ENCODE assay signal across 14 cellular contexts in genomic region chr17:6753565-6753964, GRCh38. TPM values are rescaled to one million over a fixed set of nuclear protein-coding genes. Genes with fewer than 3 reads are reported as not detected.
DNase-seq lines count a peak whose midpoint lies in the region; ATAC-seq and TF ChIP-seq lines count a peak whose summit lies in the region.
"Had no signal": no experiment of that assay in that cellular context is flagged by ENCODE, and none has a peak within 500 bp of the region (broad histone marks: within the 10 kb centered on the region; RNA-seq: fewer than 3 reads in every experiment).

No MANE protein-coding gene starts in this region.

- peaks cover 12% of the 10 kb centered on the region for H3F3A ChIP-seq in SK-N-SH (replicated peaks; ENCODE audit: insufficient read depth)

- peak overlapping the region; percentile 62; the same call in 1 of the 2 replicates for H3K9ac ChIP-seq in SK-N-SH

- TF ChIP-seq POLR2A in suprapubic skin (IDR thresholded peaks at IDR 0.05): no peak

- peaks cover 4 to 13% of the 10 kb centered on the region in 2 experiments; a peak in 3 of 4 replicates for H3K4me1 ChIP-seq in SK-N-SH (ENCODE audit: control insufficient read depth in 1 of 2, insufficient read depth in 2 of 2, low read depth in 1 of 2, low read length in 1 of 2)
- peaks cover 44% of the 10 kb centered on the region for H3K4me1 ChIP-seq in suprapubic skin

- H3K9me2 ChIP-seq in SK-N-SH: no peaks in the 10 kb centered on the region

- CTCF ChIA-PET in SK-N-SH (lab: Yijun Ruan, JAX): no interaction called here

- no peak for TF ChIP-seq RAD21 in SK-N-SH (IDR thresholded peaks at IDR 0.05; ENCODE audit: low read length)

- DNase-seq in SK-N-SH (no peak), iris pigment epithelial cell (ENCODE audit: low read depth) (peak; percentile 4), suprapubic skin (ENCODE audit: low spot score in 2 of 2) (no peak), NCI-H1048 (lab: John Stamatoyannopoulos, UW) (no peak)
- DNase-seq in activated effector memory CD4-positive, alpha-beta T cell treated with Interleukin-2 at 50 U/mL for 16 hours: no peak
- DNase-seq: effector CD4-positive, alpha-beta T cell; NCI-H1694 treated with DMSO at 0.1 percent for 48 hours; stimulated activated CD4-positive, alpha-beta T cell treated with anti-CD3 and anti-CD28 coated beads, Interleukin-2, amount 100 ng/mL, for 48 hours had no signal

- no peak overlapping the region for H3K4me2 ChIP-seq in SK-N-SH

- no peaks in the 10 kb centered on the region for H3K79me2 ChIP-seq in SK-N-SH (ENCODE audit: insufficient read depth)

- TF ChIP-seq CTCF in SK-N-SH (IDR thresholded peaks at IDR 0.05) (no peak), suprapubic skin (IDR thresholded peaks at IDR 0.05) (no peak)

- H3K27me3 ChIP-seq in SK-N-SH (ENCODE audit: insufficient read depth) (no peaks in the 10 kb centered on the region), suprapubic skin (no peaks in the 10 kb centered on the region)

- H3K9me3 ChIP-seq in SK-N-SH (no peaks in the 10 kb centered on the region), suprapubic skin (no peaks in the 10 kb centered on the region)

- no peaks in the 10 kb centered on the region for H4K20me1 ChIP-seq in SK-N-SH (ENCODE audit: insufficient read depth)

- H3K36me3 ChIP-seq in SK-N-SH (replicated peaks in 1 of 2; ENCODE audit: control insufficient read depth in 1 of 2, insufficient read depth in 2 of 2, low read length in 1 of 2): no peaks in the 10 kb centered on the region
- peaks cover 5% of the 10 kb centered on the region for H3K36me3 ChIP-seq in suprapubic skin

- TF ChIP-seq EP300 in SK-N-SH (IDR thresholded peaks at IDR 0.05; ENCODE audit: borderline replicate concordance in 1 of 2, low read depth in 1 of 2, low read length in 1 of 2) (no peak), suprapubic skin (IDR thresholded peaks at IDR 0.05) (no peak)

- WGBS in SK-N-SH (ENCODE audit: low lambda C conversion rate): 71% methylated on average over 7 of the region's 7 CpGs
- WGBS in suprapubic skin: 79% methylated on average over 7 of the region's 7 CpGs

- H3K27ac ChIP-seq in SK-N-SH (ENCODE audit: low read depth in 2 of 2, low read length in 1 of 2) (peak overlapping the region in 1 of 2 experiments; percentile 92; a peak in 2 of 4 replicates), angular gyrus (ENCODE audit: low read depth, low read length) (peak overlapping the region; percentile 64), suprapubic skin (peak overlapping the region; percentile 88)
- H3K27ac ChIP-seq: 22Rv1 had no signal

- ATAC-seq in SK-N-SH treated with all-trans-retinoic acid at 6 μM for 48 hours (no peak), GM21528 (IDR thresholded peaks at IDR 0.05; ENCODE audit: low FRiP score, unreplicated experiment) (no peak)

- H3K4me3 ChIP-seq in SK-N-SH (ENCODE audit: low read depth in 2 of 2, low read length in 1 of 2) (no peak overlapping the region), suprapubic skin (no peak overlapping the region)

- 0 out of 2 replicates have a peak overlapping the region, but pooled peaks have one; percentile 60 for H2AFZ ChIP-seq in SK-N-SH (ENCODE audit: low read depth)

- POLR2A ChIA-PET in SK-N-SH (lab: Yijun Ruan, JAX): no interaction called here

TF ChIP-seq in SK-N-SH, 30 proteins besides CTCF, POLR2A, EP300 and RAD21 (continues in another document):
- no peak for TF ChIP-seq POLR2AphosphoS5 (IDR thresholded peaks at IDR 0.05; ENCODE audit: low read depth, low read length)
- no peak for TF ChIP-seq IRF3 (IDR thresholded peaks at IDR 0.05; ENCODE audit: low read depth, low read length)
- no peak for TF ChIP-seq EZH2phosphoT487 (IDR thresholded peaks at IDR 0.05; ENCODE audit: borderline replicate concordance, low read depth)
- TF ChIP-seq RCOR1 (IDR thresholded peaks at IDR 0.05; ENCODE audit: low read length): no peak
- no peak for TF ChIP-seq NFIC (IDR thresholded peaks at IDR 0.05; ENCODE audit: borderline replicate concordance)
- no peak for TF ChIP-seq MEF2A (IDR thresholded peaks at IDR 0.05; ENCODE audit: borderline replicate concordance, low read depth)
- no peak for TF ChIP-seq TCF12 (IDR thresholded peaks at IDR 0.05)
- TF ChIP-seq FOXJ3 (CRISPR knock-in tag; IDR thresholded peaks at IDR 0.05): no peak
- no peak for TF ChIP-seq MXI1 (IDR thresholded peaks at IDR 0.05; ENCODE audit: low read depth, low read length)
- TF ChIP-seq RFX5 (IDR thresholded peaks at IDR 0.05; ENCODE audit: low read length): no peak
- TF ChIP-seq FOSL2 (IDR thresholded peaks at IDR 0.05; ENCODE audit: borderline replicate concordance, low read depth): no peak
- TF ChIP-seq USF1 (IDR thresholded peaks at IDR 0.05; ENCODE audit: borderline replicate concordance, low read depth): no peak
- no peak for TF ChIP-seq SIN3A (IDR thresholded peaks at IDR 0.05; ENCODE audit: borderline replicate concordance, low read depth, low read length)
- no peak for TF ChIP-seq TEAD4 (IDR thresholded peaks at IDR 0.05; ENCODE audit: borderline replicate concordance, insufficient read depth)
- TF ChIP-seq TAF1 (IDR thresholded peaks at IDR 0.05; ENCODE audit: borderline replicate concordance, low read depth, low read length): no peak
- no peak for TF ChIP-seq FOXM1 (IDR thresholded peaks at IDR 0.05; ENCODE audit: low read depth)

TF ChIP-seq in SK-N-SH treated with all-trans-retinoic acid at 6 μM for 48 hours, 23 proteins besides CTCF, POLR2A, EP300 and RAD21:
- TF ChIP-seq RARB (CRISPR knock-in tag; IDR thresholded peaks at IDR 0.05) (no peak), CSDC2 (CRISPR knock-in tag; IDR thresholded peaks at IDR 0.05) (no peak)

RNA-seq across cellular contexts. Expression of gene XAF1, which starts 2.3 kb away (rescaled TPM):
- polyA plus RNA-seq in SK-N-SH (2012; rRNA removed): 0.02 and 0.03 TPM in 2 replicates
- 0.01 TPM in 2 replicates for polyA plus RNA-seq in SK-N-SH (2012; cell fraction: cytosol; rRNA removed)
- polyA plus RNA-seq in SK-N-SH (2012; cell fraction: nucleus; rRNA removed): 0.23 and 0.35 TPM in 2 replicates
- 10 to 100 TPM in 2 of 4 donors, 1 to 10 TPM in 2; 4.3 to 21.1 (median 10.9) TPM for total RNA-seq in suprapubic skin

RNA-seq across cellular contexts. Expression of gene FBXO39, which starts 22.4 kb away (rescaled TPM):
- polyA plus RNA-seq in SK-N-SH (2012; rRNA removed): not detected in 2 replicates
- polyA plus RNA-seq in SK-N-SH (2012; cell fraction: cytosol; rRNA removed): not detected in 2 replicates
- polyA plus RNA-seq in SK-N-SH (2012; cell fraction: nucleus; rRNA removed): not detected in 2 replicates
- total RNA-seq in suprapubic skin: 1 to 10 TPM in 2 of 4 donors, under 1 TPM in 1, not detected in 1; 0.91 to 1.5 (median 1.0) TPM
- total RNA-seq: RPMI7951 had no signal

RNA-seq across cellular contexts. Expression of gene SLC13A5, which starts 40.4 kb away (rescaled TPM):
- polyA plus RNA-seq in SK-N-SH (2012; rRNA removed): not detected in 2 replicates
- not detected in 2 replicates for polyA plus RNA-seq in SK-N-SH (2012; cell fraction: cytosol; rRNA removed)
- not detected in 2 replicates for polyA plus RNA-seq in SK-N-SH (2012; cell fraction: nucleus; rRNA removed)
- total RNA-seq in suprapubic skin: under 1 TPM in 1 of 4 donors, not detected in 3; 0.72 TPM
- total RNA-seq: lower leg skin, RPMI7951 had no signal
